8 cellular contexts compared by ENCODE assay signal in genomic region chr2:26942543-26943295, GRCh38. TPM values are rescaled to one million over a fixed set of nuclear protein-coding genes. Genes with fewer than 3 reads are reported as not detected.
DNase-seq lines count a peak whose midpoint lies in the region; ATAC-seq and TF ChIP-seq lines count a peak whose summit lies in the region.

No MANE protein-coding gene starts in this region.

- no peaks in the 10 kb centered on the region for H3K79me2 ChIP-seq in hepatocyte

- H4K20me1 ChIP-seq in hepatocyte (ENCODE audit: insufficient read depth, poor library complexity, severe bottlenecking): no peaks in the 10 kb centered on the region

- H2AFZ ChIP-seq in hepatocyte: no peak overlapping the region

- DNase-seq in DMS53 treated with DMSO at 0.1 percent for 48 hours (lab: John Stamatoyannopoulos, UW; ENCODE audit: unreplicated experiment) (peak; percentile 15), SW480 (ENCODE audit: low spot score) (peak; percentile 44), anterior cingulate cortex (lab: John Stamatoyannopoulos, UW) (peak in 54 of 58 donors; percentile 15 to 85 (median 50)), hepatocyte (ENCODE audit: low spot score) (peak; percentile 80), sciatic nerve (ENCODE audit: low spot score) (peak; percentile 82)
- DNase-seq in Jurkat, Clone E6-1 (ENCODE audit: low read depth, low spot score): peak; percentile 45

- no peaks in the 10 kb centered on the region for H3K36me3 ChIP-seq in hepatocyte (replicated peaks; ENCODE audit: insufficient read depth, low read depth)

- H3K9me2 ChIP-seq in hepatocyte (replicated peaks; ENCODE audit: insufficient read depth): no peaks in the 10 kb centered on the region

- intact Hi-C loops in sciatic nerve (cut with DNase I): loop anchor here (5.0 kb wide), 1 partner anchor 95 kb away; the partner anchor contains the start of gene DPYSL5

- H3K4me2 ChIP-seq in hepatocyte: no peak overlapping the region

- ATAC-seq in sciatic nerve: peak; percentile 66
- ATAC-seq in GM21526 (IDR thresholded peaks at IDR 0.05; ENCODE audit: low FRiP score, unreplicated experiment): no peak
- no peak for ATAC-seq in GM19328 (IDR thresholded peaks at IDR 0.05; ENCODE audit: unreplicated experiment)

- 19% methylated on average over 28 of the region's 28 CpGs for WGBS in hepatocyte (ENCODE audit: low lambda C conversion rate, missing lambda C conversion rate)

- no peak overlapping the region for H3K27ac ChIP-seq in hepatocyte

- H3K9me3 ChIP-seq in hepatocyte (ENCODE audit: low read depth): no peaks in the 10 kb centered on the region

- TF ChIP-seq CTCF in hepatocyte (IDR thresholded peaks at IDR 0.05; ENCODE audit: poor library complexity): peak; percentile 83

- H3K4me1 ChIP-seq in hepatocyte (ENCODE audit: insufficient read depth): no peaks in the 10 kb centered on the region

- peaks cover 8% of the 10 kb centered on the region for H3K27me3 ChIP-seq in hepatocyte

- H3K4me3 ChIP-seq in Jurkat, Clone E6-1 (ENCODE audit: low read length): no peak overlapping the region
- no peak overlapping the region for H3K4me3 ChIP-seq in hepatocyte

RNA-seq across cellular contexts. Expression of gene MAPRE3, which starts 27.7 kb away (rescaled TPM):
- 3.7 TPM for polyA plus RNA-seq in Jurkat, Clone E6-1 (2012; ENCODE audit: insufficient read depth, insufficient read length)
- total RNA-seq in hepatocyte (8.0 and 8.6 TPM in 2 replicates), sciatic nerve (26.7 TPM)
- polyA plus RNA-seq in hepatocyte: 23.6 and 29.2 TPM in 2 replicates

Comparison
In these comparisons a context has a peak if more than half of its experiments do, and no peak if none do; other contexts are left out.
1. DNase-seq: peak in every context shown above with its lines; median percentile 82 in sciatic nerve; 80 in hepatocyte; 50 in anterior cingulate cortex; 45 in Jurkat, Clone E6-1; 44 in SW480; 15 in DMS53 treated with DMSO at 0.1 percent for 48 hours.